17 cellular contexts compared by ENCODE assay signal in the genomic region with DNA sequence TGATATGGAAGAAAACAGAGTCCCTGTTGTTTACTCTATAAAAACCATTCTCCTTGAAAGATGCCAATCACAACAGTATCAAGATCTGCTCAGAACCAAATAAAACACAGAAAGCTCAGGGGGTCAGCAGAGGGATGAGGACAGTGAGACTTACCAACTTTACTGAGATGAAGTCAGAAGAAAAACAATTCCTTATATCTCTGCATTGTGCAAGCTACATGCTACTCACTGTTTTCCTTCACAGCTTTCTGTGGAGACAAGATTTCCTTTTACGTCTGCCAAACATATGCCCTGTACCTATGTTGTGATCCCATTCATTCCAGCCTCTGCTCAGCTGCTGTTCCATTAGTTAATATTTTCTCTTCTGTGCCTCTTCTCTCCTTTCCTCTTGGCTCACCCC.
DNase-seq lines count a peak whose midpoint lies in the region; ATAC-seq and TF ChIP-seq lines count a peak whose summit lies in the region.
"Had no signal": no experiment of that assay in that cellular context is flagged by ENCODE, and none has a peak within 500 bp of the region (broad histone marks: within the 10 kb centered on the region; RNA-seq: fewer than 3 reads in every experiment).

No MANE protein-coding gene starts in this region.

- H3K9ac ChIP-seq in Karpas-422 (ENCODE audit: low read length): no peak overlapping the region

- no peaks in the 10 kb centered on the region for H3K79me2 ChIP-seq in Karpas-422 (ENCODE audit: low read length)

- TF ChIP-seq CTCF in AG04450 (IDR thresholded peaks at IDR 0.05; ENCODE audit: low read depth, low read length) (no peak), fibroblast of villous mesenchyme (IDR thresholded peaks at IDR 0.05; ENCODE audit: insufficient read depth, low read depth, low read length) (no peak)

- H2AFZ ChIP-seq in Karpas-422 (ENCODE audit: low read length): no peak overlapping the region

- no peak overlapping the region for H3K4me2 ChIP-seq in Karpas-422 (ENCODE audit: low read depth, low read length, poor library complexity, severe bottlenecking)

- H3K27ac ChIP-seq in AG04450 (ENCODE audit: low read depth, low read length): peak overlapping the region; percentile 99
- no peak overlapping the region for H3K27ac ChIP-seq in Karpas-422 (ENCODE audit: low read length)
- H3K27ac ChIP-seq: thoracic aorta had no signal

- CTCF ChIA-PET in AG04450 (lab: Charles Lee): interaction anchor here (1.0 to 1.7 kb wide), 3 partner anchors 45 to 253 kb away, joined by 3 to 4 read pairs (median 3); no protein-coding TSS in a partner anchor

- no peak overlapping the region for H3K4me3 ChIP-seq in AG04450 (ENCODE audit: low read depth, low read length)
- no peak overlapping the region for H3K4me3 ChIP-seq in fibroblast of villous mesenchyme (ENCODE audit: low read depth, low read length)
- H3K4me3 ChIP-seq in skeletal muscle cell (ENCODE audit: low read depth, low read length): no peak overlapping the region
- H3K4me3 ChIP-seq in Karpas-422 (ENCODE audit: low read length): no peak overlapping the region
- H3K4me3 ChIP-seq: adrenal gland, thoracic aorta had no signal

- H3K27me3 ChIP-seq in AG04450 (ENCODE audit: control insufficient read depth, insufficient read depth, low read length) (no peaks in the 10 kb centered on the region), Karpas-422 (ENCODE audit: low read length) (peaks cover 3% of the 10 kb centered on the region; the same call in 1 of the 2 replicates)
- H3K27me3 ChIP-seq: adrenal gland had no signal

- H3K4me1 ChIP-seq in Karpas-422 (ENCODE audit: low read length): peaks cover 11% of the 10 kb centered on the region

- POLR2A ChIA-PET in AG04450 (lab: Yijun Ruan, JAX): interaction anchor here (0.9 to 1.2 kb wide), 2 partner anchors 45 to 182 kb away, joined by 3 read pairs; no protein-coding TSS in a partner anchor

- no peaks in the 10 kb centered on the region; the same call in 1 of the 2 replicates for H3K9me3 ChIP-seq in AG04450 (ENCODE audit: control insufficient read depth, insufficient read depth, low read length)
- H3K9me3 ChIP-seq in Karpas-422 (ENCODE audit: low read length): no peaks in the 10 kb centered on the region
- H3K9me3 ChIP-seq: adrenal gland, thoracic aorta had no signal

- H4K20me1 ChIP-seq in Karpas-422 (ENCODE audit: insufficient read depth, low read depth, low read length): no peaks in the 10 kb centered on the region

- no peaks in the 10 kb centered on the region for H3K9me2 ChIP-seq in Karpas-422 (replicated peaks; ENCODE audit: insufficient read depth, low read length)

- no peak for ATAC-seq in GM21528 (IDR thresholded peaks at IDR 0.05; ENCODE audit: low FRiP score, unreplicated experiment)
- ATAC-seq: CD8-positive, alpha-beta T cell; Panc1 had no signal

- no peaks in the 10 kb centered on the region for H3K36me3 ChIP-seq in Karpas-422 (ENCODE audit: insufficient read depth, low read length)
- H3K36me3 ChIP-seq: adrenal gland, thoracic aorta had no signal

- DNase-seq in AG04450 (ENCODE audit: low read depth, low spot score) (no peak), amniotic epithelial cell (ENCODE audit: low read depth) (peak; percentile 66), fibroblast of villous mesenchyme (ENCODE audit: low read depth) (peak; percentile 78), skeletal muscle cell (ENCODE audit: low read depth) (peak; percentile 70), GM19238 (ENCODE audit: insufficient read length, low spot score) (no peak), EL (no peak), Karpas-422 (no peak)
- DNase-seq: adrenal gland; CD8-positive, alpha-beta T cell; DND-41; endodermal cell; NCI-H1417; posterior cingulate gyrus; stimulated activated CD4-positive, alpha-beta T cell treated with anti-CD3 and anti-CD28 coated beads, Interleukin-12 subunit alpha, Interleukin-12 subunit beta, amount 100 ng/mL, for 4 hours had no signal

Comparison
In these comparisons a context has a peak if more than half of its experiments do, and no peak if none do; other contexts are left out.
1. DNase-seq: peak in amniotic epithelial cell (single experiment), fibroblast of villous mesenchyme (single experiment) and skeletal muscle cell (single experiment); none in AG04450 (single experiment), GM19238 (single experiment), EL (single experiment) and Karpas-422 (single experiment).